Comparison of ENCODE assay signal across 27 cellular contexts in genomic region chr14:98743536-98743935, GRCh38.
"Had no signal": no experiment of that assay in that cellular context is flagged by ENCODE, and none has a peak within 500 bp of the region (broad histone marks: within the 10 kb centered on the region; RNA-seq: fewer than 3 reads in every experiment).

No MANE protein-coding gene starts in this region.

- H3K9me3 ChIP-seq: left lung, lower lobe of right lung, ovary, testis, thyroid gland, transverse colon, upper lobe of right lung had no signal

- ATAC-seq: left colon; left lung; lower lobe of right lung; natural killer cell; right cardiac atrium; sciatic nerve; stimulated activated naive B cell treated with anti-CD40 and anti-IgM and Interleukin-4, amounts not matched to agents 10 μg/mL and 1 μg/mL and 100 μg/mL, for 72 hours; stimulated activated naive CD8-positive, alpha-beta T cell treated with anti-CD3 and anti-CD28 coated beads, Interleukin-15, Interleukin-2, amounts not matched to agents 100 U/mL and 50 U/mL, for 24 hours; upper lobe of right lung had no signal

- H3K27ac Mint-ChIP-seq: immature natural killer cell; mesothelial cell of epicardium; naive B cell; natural killer cell; progenitor cell of endocrine pancreas; stimulated activated naive B cell treated with anti-CD40 and anti-IgM and Interleukin-4, amounts not matched to agents 10 μg/mL and 1 μg/mL and 100 μg/mL, for 72 hours had no signal

- H3K4me1 ChIP-seq: left lung, lower lobe of right lung, stomach, testis, thyroid gland, transverse colon, upper lobe of right lung had no signal

- H3K27me3 ChIP-seq: ovary, testis, transverse colon, upper lobe of right lung had no signal

- H3K4me3 ChIP-seq: left lung, lower lobe of right lung, ovary, skin epidermis, stomach, testis, thyroid gland, transverse colon, upper lobe of right lung had no signal

- H3K4me3 Mint-ChIP-seq: immature natural killer cell; mesothelial cell of epicardium; naive B cell; natural killer cell; stimulated activated naive B cell treated with anti-CD40 and anti-IgM and Interleukin-4, amounts not matched to agents 10 μg/mL and 1 μg/mL and 100 μg/mL, for 72 hours had no signal

- H3K27ac ChIP-seq: left lung, lower lobe of right lung, ovary, skin epidermis, stomach, testis, thyroid gland, transverse colon, upper lobe of right lung had no signal

- H3K9me3 Mint-ChIP-seq: mesothelial cell of epicardium, natural killer cell had no signal

- H3K36me3 ChIP-seq: left lung, lower lobe of right lung, ovary, stomach, thyroid gland, transverse colon, upper lobe of right lung had no signal

- H3K27me3 Mint-ChIP-seq: naive B cell; stimulated activated naive B cell treated with anti-CD40 and anti-IgM and Interleukin-4, amounts not matched to agents 10 μg/mL and 1 μg/mL and 100 μg/mL, for 72 hours had no signal

- H3K4me1 Mint-ChIP-seq: immature natural killer cell; naive B cell; natural killer cell; stimulated activated naive B cell treated with anti-CD40 and anti-IgM and Interleukin-4, amounts not matched to agents 10 μg/mL and 1 μg/mL and 100 μg/mL, for 72 hours had no signal

- DNase-seq: hypothalamus; immature natural killer cell; kidney; left colon; left lung; lower lobe of right lung; mesendoderm; naive B cell; natural killer cell; nucleus accumbens; ovary; right cardiac atrium; stimulated activated CD4-positive, alpha-beta T cell treated with anti-CD3 and anti-CD28 coated beads, Interleukin-12 subunit alpha, Interleukin-12 subunit beta, amount 100 ng/mL, for 4 hours; stimulated activated CD4-positive, alpha-beta T cell treated with anti-CD3 and anti-CD28 coated beads, Interleukin-15, amount 100 ng/mL, for 24 hours; stimulated activated CD4-positive, alpha-beta T cell treated with anti-CD3 and anti-CD28 coated beads, Interleukin-2, amount 100 ng/mL, for 24 hours; stimulated activated CD4-positive, alpha-beta T cell treated with anti-CD3 and anti-CD28 coated beads, Interleukin-4, amount 100 ng/mL, for 1 hour; stimulated activated naive B cell treated with anti-CD40 and anti-IgM and Interleukin-4, amounts not matched to agents 10 μg/mL and 1 μg/mL and 100 μg/mL, for 72 hours; stimulated activated naive CD8-positive, alpha-beta T cell treated with anti-CD3 and anti-CD28 coated beads, Interleukin-15, Interleukin-2, amounts not matched to agents 100 U/mL and 50 U/mL, for 24 hours; stomach; testis; thyroid gland; transverse colon; upper lobe of right lung had no signal

- H3K36me3 Mint-ChIP-seq: immature natural killer cell; mesothelial cell of epicardium; naive B cell; natural killer cell; stimulated activated naive B cell treated with anti-CD40 and anti-IgM and Interleukin-4, amounts not matched to agents 10 μg/mL and 1 μg/mL and 100 μg/mL, for 72 hours had no signal
